Comparison of ENCODE assay signal across 20 cellular contexts in the genomic region with DNA sequence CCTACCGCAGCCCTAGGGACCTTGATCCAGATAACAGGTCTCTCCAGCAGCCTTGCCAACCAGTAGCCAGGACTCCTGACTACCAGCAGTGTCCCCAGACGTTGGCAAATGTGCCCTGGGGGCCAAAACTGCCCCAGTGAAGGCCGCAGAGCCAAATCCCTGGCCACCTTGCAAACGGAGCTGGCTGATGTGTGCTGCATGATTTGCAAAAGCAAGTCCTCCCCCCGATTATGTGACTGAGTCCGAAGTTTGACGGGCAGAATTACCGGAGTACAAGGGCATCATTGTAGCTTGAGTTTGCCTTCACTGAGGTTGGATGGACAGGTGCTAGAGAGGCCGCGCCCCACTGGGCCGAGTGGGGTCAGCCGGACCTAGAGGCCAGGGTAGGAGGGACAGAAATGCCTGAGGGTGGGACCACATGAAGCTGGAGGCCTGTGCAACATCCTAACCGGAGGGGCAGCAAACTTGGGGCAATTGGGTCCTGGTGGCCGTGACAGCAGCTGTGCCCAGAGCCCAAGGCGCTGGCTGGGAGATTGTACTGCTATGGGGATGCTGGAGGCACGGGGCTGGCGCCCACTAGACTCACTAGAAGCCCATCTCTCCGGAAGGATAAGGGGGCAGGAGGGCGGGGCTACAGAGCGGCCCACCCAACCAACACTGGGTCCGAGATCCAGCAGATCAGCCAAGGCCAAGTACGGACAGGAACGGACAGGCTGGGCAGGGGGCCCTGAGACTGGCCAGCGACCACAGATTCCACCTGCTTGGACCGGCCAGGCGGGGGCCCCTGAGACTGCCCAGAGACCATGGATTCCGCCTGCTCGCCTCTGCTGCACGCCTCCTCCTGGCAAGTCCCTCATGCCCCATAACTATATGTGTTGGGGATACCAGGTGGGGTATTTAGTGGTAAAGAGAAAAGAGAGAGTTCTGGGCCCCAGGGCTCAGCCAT. TPM values are rescaled to one million over a fixed set of nuclear protein-coding genes. Genes with fewer than 3 reads are reported as not detected.
A peak's percentile ranks its signal among the peaks of the same experiment; 100 is the strongest.
DNase-seq lines count a peak whose midpoint lies in the region; ATAC-seq, FAIRE-seq and TF ChIP-seq lines count a peak whose summit lies in the region.
"Had no signal": no experiment of that assay in that cellular context is flagged by ENCODE, and none has a peak within 500 bp of the region (broad histone marks: within the 10 kb centered on the region; RNA-seq: fewer than 3 reads in every experiment).

No MANE protein-coding gene starts in this region.

- TF ChIP-seq EP300 in HepG2 (IDR thresholded peaks at IDR 0.05; ENCODE audit: low read depth in 2 of 2, low read length in 2 of 2) (peak in 1 of 2 experiments; percentile 68; a peak in 3 of 4 replicates), HepG2 (CRISPR knock-in tag; IDR thresholded peaks at IDR 0.05; ENCODE audit: borderline replicate concordance) (peak; percentile 45)

- CTCF ChIA-PET in HepG2 (lab: Yijun Ruan, JAX; ENCODE audit: low intra/inter-chr PET ratio, low total read pairs) = interaction anchor here (1.5 kb wide), 1 partner anchor 14 kb away, joined by 3 read pairs; no protein-coding TSS in a partner anchor

- H3K9ac ChIP-seq in BLaER1 treated with 17β-estradiol and CSF1 and Interleukin-3, amounts not matched to agents 10 nM and 100 nM = 0 out of 22 replicates have a peak overlapping the region, but pooled peaks of 2 of the 11 experiments have one; percentile 11 to 13
- H3K9ac ChIP-seq in HepG2 (ENCODE audit: insufficient read depth, low read depth, low read length) = peak overlapping the region; percentile 86
- H3K9ac ChIP-seq in skeletal muscle tissue (ENCODE audit: low read depth in 1 of 3, low read length in 3 of 3) = peak overlapping the region in 2 of 3 donors; percentile 53 to 83

- H4K20me1 ChIP-seq in BLaER1 treated with 17β-estradiol and CSF1 and Interleukin-3, amounts not matched to agents 10 nM and 100 nM = peaks cover 0 to 37% (median 11%) of the 10 kb centered on the region in 11 experiments; a peak in 12 of 22 replicates
- H4K20me1 ChIP-seq in HepG2 (ENCODE audit: insufficient read depth, low read length) = no peaks in the 10 kb centered on the region; the same call in 1 of the 2 replicates

- no peak overlapping the region for H3K4me3 Mint-ChIP-seq in effector memory CD8-positive, alpha-beta T cell
- H3K4me3 Mint-ChIP-seq: IgD-negative memory B cell had no signal

- peak; percentile 67 for ATAC-seq in HepG2
- ATAC-seq in effector memory CD8-positive, alpha-beta T cell (replicated peaks) = no peak
- ATAC-seq: left lung, WTC11 had no signal

- intact Hi-C loops in HepG2 (cut with micrococcal nuclease; ENCODE audit: unreplicated experiment) = no loop called here

- H3K4me1 ChIP-seq in BLaER1 treated with 17β-estradiol and CSF1 and Interleukin-3, amounts not matched to agents 10 nM and 100 nM = peaks cover 50 to 84% (median 74%) of the 10 kb centered on the region in 10 experiments
- H3K4me1 ChIP-seq in HepG2 (ENCODE audit: insufficient read depth, low read length) (peaks cover 87% of the 10 kb centered on the region), skeletal muscle tissue (ENCODE audit: control insufficient read depth in 3 of 3, insufficient read depth in 3 of 3, low read length in 3 of 3) (peaks cover 43 to 54% (median 53%) of the 10 kb centered on the region in 3 donors)

- peaks cover 8 to 14% of the 10 kb centered on the region in 2 donors for H3K27me3 Mint-ChIP-seq in effector memory CD8-positive, alpha-beta T cell

- in situ Hi-C loops in HepG2 (cut with HindIII; ENCODE audit: extremely low pct_ligation_motif_present, low pct_unique_long_range_greater_than_20kb) = no loop called here

- no peak overlapping the region for H2AFZ ChIP-seq in HepG2 (ENCODE audit: low read length)

- 3% methylated on average over 11 of the region's 29 CpGs for WGBS in HepG2 (ENCODE audit: low lambda C conversion rate)

- no peak; the same call in none of the 2 replicates for TF ChIP-seq RAD21 in HepG2 (CRISPR knock-in tag; IDR thresholded peaks at IDR 0.05)

- peak; percentile 97 for DNase-seq in HepG2 (ENCODE audit: low spot score)
- no peak for DNase-seq in NCI-H187 treated with DMSO at 0.1 percent for 48 hours (lab: John Stamatoyannopoulos, UW)
- no peak for DNase-seq in activated T-cell treated with anti-CD3 and anti-CD28 coated beads, Interleukin-2, amount 50 U/mL, for 1 hour
- DNase-seq in effector memory CD8-positive, alpha-beta T cell = no peak
- DNase-seq: activated CD4-positive, alpha-beta T cell treated with anti-CD3 and anti-CD28 coated beads, Interleukin-2, amount 50 U/mL, for 48 hours; CD4-positive, alpha-beta T cell; DMS153; GDM1; H7; NCI-H1417; NCI-H510A treated with DMSO at 0.1 percent for 48 hours; occipital lobe; stimulated activated CD4-positive, alpha-beta T cell treated with anti-CD3 and anti-CD28 coated beads, Interleukin-12 subunit alpha, Interleukin-12 subunit beta, amount 100 ng/mL, for 4 hours had no signal

- no peak overlapping the region for H3K27ac ChIP-seq in BLaER1 treated with 17β-estradiol and CSF1 and Interleukin-3, amounts not matched to agents 10 nM and 100 nM
- H3K27ac ChIP-seq in angular gyrus (ENCODE audit: low read depth, low read length) (peak overlapping the region; percentile 18), HepG2 (ENCODE audit: extremely low read length, insufficient read depth, low read length) (peak overlapping the region; percentile 98), skeletal muscle tissue (ENCODE audit: low read depth, low read length) (no peak overlapping the region)
- H3K27ac ChIP-seq: left lung had no signal

- peaks cover 43% of the 10 kb centered on the region for H3K79me2 ChIP-seq in HepG2 (ENCODE audit: insufficient read depth, low read length)

- no peaks in the 10 kb centered on the region for H3K9me3 ChIP-seq in BLaER1 treated with 17β-estradiol and CSF1 and Interleukin-3, amounts not matched to agents 10 nM and 100 nM (replicated peaks in 1 of 11)
- no peaks in the 10 kb centered on the region for H3K9me3 ChIP-seq in HepG2 (ENCODE audit: low read length)
- no peaks in the 10 kb centered on the region for H3K9me3 ChIP-seq in skeletal muscle tissue (ENCODE audit: control insufficient read depth in 3 of 3, low read length in 3 of 3)
- H3K9me3 ChIP-seq: left lung had no signal

- no TSS peak for BruUV-seq in HepG2 (replicated peaks; lab: Mats Ljungman, UMichigan)

- H3K9me3 Mint-ChIP-seq in effector memory CD8-positive, alpha-beta T cell = no peaks in the 10 kb centered on the region
- H3K9me3 Mint-ChIP-seq: CD4-positive, alpha-beta T cell; IgD-negative memory B cell; WTC11 had no signal

- H3K4me2 ChIP-seq in BLaER1 treated with 17β-estradiol and CSF1 and Interleukin-3, amounts not matched to agents 10 nM and 100 nM = peak overlapping the region; percentile 56 to 98 (median 84)
- peak overlapping the region; percentile 99 for H3K4me2 ChIP-seq in HepG2 (ENCODE audit: low read depth, low read length)

- peaks cover 0 to 11% (median 7%) of the 10 kb centered on the region in 11 experiments; a peak in 8 of 22 replicates for H3K27me3 ChIP-seq in BLaER1 treated with 17β-estradiol and CSF1 and Interleukin-3, amounts not matched to agents 10 nM and 100 nM
- H3K27me3 ChIP-seq in HepG2 (ENCODE audit: control insufficient read depth in 1 of 2, insufficient read depth in 2 of 2, low read length in 2 of 2) (no peaks in the 10 kb centered on the region), skeletal muscle tissue (ENCODE audit: control insufficient read depth in 3 of 3, insufficient read depth in 3 of 3, low read length in 3 of 3) (peaks cover 13 to 29% (median 15%) of the 10 kb centered on the region in 3 donors)

- peak; percentile 59 for TF ChIP-seq CTCF in HepG2 (CRISPR knock-in tag; IDR thresholded peaks at IDR 0.05)

- TF ChIP-seq POLR2A in HepG2 (IDR thresholded peaks at IDR 0.05; ENCODE audit: insufficient read depth in 1 of 2, low read depth in 2 of 2, low read length in 2 of 2) = peak in 1 of 2 experiments; percentile 79; a peak in 1 of 4 replicates

- H3K36me3 ChIP-seq in BLaER1 treated with 17β-estradiol and CSF1 and Interleukin-3, amounts not matched to agents 10 nM and 100 nM = no peaks in the 10 kb centered on the region
- H3K36me3 ChIP-seq in HepG2 (replicated peaks in 1 of 2; ENCODE audit: control insufficient read depth in 1 of 2, insufficient read depth in 2 of 2, low read length in 2 of 2) (peaks cover 0 to 2% of the 10 kb centered on the region in 2 experiments; a peak in 1 of 5 replicates), skeletal muscle tissue (ENCODE audit: control insufficient read depth in 3 of 3, insufficient read depth in 3 of 3, low read length in 3 of 3) (no peaks in the 10 kb centered on the region)
- H3K36me3 ChIP-seq: left lung had no signal

- H3K4me1 Mint-ChIP-seq in effector memory CD8-positive, alpha-beta T cell (ENCODE audit: low read depth in 2 of 2) = peaks cover 3 to 7% of the 10 kb centered on the region in 2 donors

- no peak overlapping the region for H3K27ac Mint-ChIP-seq in effector memory CD8-positive, alpha-beta T cell
- H3K27ac Mint-ChIP-seq: CD4-positive, alpha-beta T cell had no signal

- peak; percentile 96 for FAIRE-seq in HepG2 (lab: Jason Lieb, UNC)

- no peaks in the 10 kb centered on the region for H3K36me3 Mint-ChIP-seq in effector memory CD8-positive, alpha-beta T cell (ENCODE audit: insufficient read depth)
- H3K36me3 Mint-ChIP-seq: IgD-negative memory B cell had no signal

- no peak overlapping the region for H3K4me3 ChIP-seq in BLaER1 treated with 17β-estradiol and CSF1 and Interleukin-3, amounts not matched to agents 10 nM and 100 nM
- H3K4me3 ChIP-seq in HepG2 (replicated peaks in 1 of 3; ENCODE audit: insufficient read depth in 1 of 3, low read depth in 2 of 3, low read length in 3 of 3) (peak overlapping the region; percentile 67 to 79 (median 70)), skeletal muscle tissue (ENCODE audit: low read length in 3 of 3) (peak overlapping the region in 1 of 3 donors; percentile 52)
- H3K4me3 ChIP-seq: left lung had no signal

- POLR2A ChIA-PET in HepG2 (lab: Yijun Ruan, JAX) = interaction anchor here (0.6 to 11.4 kb wide), 12 partner anchors 8 to 1226 kb away, joined by 3 to 282 read pairs (median 4); no protein-coding TSS in a partner anchor

RNA-seq across cellular contexts. Expression of gene ARHGEF16, which starts 2.8 kb away (rescaled TPM):
- total RNA-seq in HepG2 (2016; rRNA removed; fragmentation: Illumina TruSeq; extraction: Trizol) (15.9 and 20.3 TPM in 2 replicates), skeletal muscle tissue (0.52 TPM)
- 6.0 and 6.6 TPM in 2 replicates for total RNA-seq in HepG2 (2016; cell fraction: cytosol; rRNA removed; fragmentation: Illumina TruSeq; extraction: Trizol; ENCODE audit: low read depth)
- 14.5 and 24.2 TPM in 2 replicates for total RNA-seq in HepG2 (2016; cell fraction: insoluble cytoplasmic fraction; rRNA removed; fragmentation: Illumina TruSeq; extraction: Trizol)
- 7.4 and 7.6 TPM in 2 replicates for total RNA-seq in HepG2 (2016; cell fraction: membrane; rRNA removed; fragmentation: Illumina TruSeq; extraction: Trizol)
- 21.4 and 22.0 TPM in 2 replicates for total RNA-seq in HepG2 (2016; cell fraction: nucleus; rRNA removed; fragmentation: Illumina TruSeq; extraction: Trizol)
- 39.9 and 59.7 TPM in 2 replicates for polyA plus RNA-seq in HepG2 (2011; rRNA removed)
- 23.3 and 35.8 TPM in 2 replicates for polyA plus RNA-seq in HepG2 (2011; cell fraction: cytosol; rRNA removed)
- 382 and 454 TPM in 2 replicates for polyA plus RNA-seq in HepG2 (2011; cell fraction: nucleus; rRNA removed)
- polyA plus RNA-seq in HepG2 (2012) = 19.7 and 28.0 TPM in 2 replicates
- 2.5 and 2.8 TPM in 2 replicates for polyA plus RNA-seq in HepG2 (2016; cell fraction: cytosol; fragmentation: Illumina TruSeq; extraction: Trizol; ENCODE audit: low read depth)
- 12.5 and 17.8 TPM in 2 replicates for polyA plus RNA-seq in HepG2 (2016; cell fraction: insoluble cytoplasmic fraction; fragmentation: Illumina TruSeq; extraction: Trizol; ENCODE audit: low read depth)
- polyA plus RNA-seq in HepG2 (2016; cell fraction: membrane; fragmentation: Illumina TruSeq; extraction: Trizol; ENCODE audit: low read depth) = 4.2 and 4.8 TPM in 2 replicates
- polyA plus RNA-seq in HepG2 (2016; cell fraction: nucleus; fragmentation: Illumina TruSeq; extraction: Trizol; ENCODE audit: insufficient read depth, low read depth) = 58.7 and 59.2 TPM in 2 replicates
- polyA minus RNA-seq in HepG2 (2011; rRNA and poly(A)+ RNA removed; ENCODE audit: low replicate concordance) = 30.5 and 69.1 TPM in 2 replicates
- polyA minus RNA-seq in HepG2 (2011; cell fraction: cytosol; rRNA and poly(A)+ RNA removed) = 13.4 and 17.4 TPM in 2 replicates
- polyA minus RNA-seq in HepG2 (2011; cell fraction: nucleus; rRNA and poly(A)+ RNA removed) = 38.4 and 41.6 TPM in 2 replicates
- total RNA-seq: mononuclear cell had no signal
- polyA plus RNA-seq: IgD-negative memory B cell had no signal

Comparison
In these comparisons a context has a peak if more than half of its experiments do, and no peak if none do; other contexts are left out.
1. H3K27ac ChIP-seq: peak in angular gyrus (single experiment) and HepG2 (single experiment); none in BLaER1 treated with 17β-estradiol and CSF1 and Interleukin-3, amounts not matched to agents 10 nM and 100 nM (0 of 11) and skeletal muscle tissue (single experiment).
2. H3K4me3 ChIP-seq: peak in HepG2 (3 of 3); none in BLaER1 treated with 17β-estradiol and CSF1 and Interleukin-3, amounts not matched to agents 10 nM and 100 nM (0 of 10).